Comparison of ENCODE assay signal across 19 cellular contexts in genomic region chr1:230831706-230832105, GRCh38. TPM values are rescaled to one million over a fixed set of nuclear protein-coding genes. Genes with fewer than 3 reads are reported as not detected.
DNase-seq lines count a peak whose midpoint lies in the region; FAIRE-seq and TF ChIP-seq lines count a peak whose summit lies in the region.
"Had no signal": no experiment of that assay in that cellular context is flagged by ENCODE, and none has a peak within 500 bp of the region (broad histone marks: within the 10 kb centered on the region; RNA-seq: fewer than 3 reads in every experiment).

No MANE protein-coding gene starts in this region.

- H3K9me3 Mint-ChIP-seq in HFFc6 = no peaks in the 10 kb centered on the region
- H3K9me3 Mint-ChIP-seq in activated naive CD4-positive, alpha-beta T cell treated with anti-CD3 and anti-CD28 coated beads, Interleukin-2, amount 10 ng/mL, durations not matched to agents 7 days and 5 days = no peaks in the 10 kb centered on the region

- H3K23ac ChIP-seq in trophoblast cell (ENCODE audit: low read length) = no peak overlapping the region

- CTCF ChIA-PET in activated naive CD4-positive, alpha-beta T cell treated with anti-CD3 and anti-CD28 coated beads, Interleukin-2, amount 10 ng/mL, durations not matched to agents 7 days and 5 days (lab: Charles Lee) = no interaction called here

- H3K4me3 Mint-ChIP-seq in HFFc6 = no peak overlapping the region
- no peak overlapping the region for H3K4me3 Mint-ChIP-seq in activated naive CD4-positive, alpha-beta T cell treated with anti-CD3 and anti-CD28 coated beads, Interleukin-2, amount 10 ng/mL, durations not matched to agents 7 days and 5 days
- H3K4me3 Mint-ChIP-seq: B cell, CD14-positive monocyte had no signal

- DNase-seq in HFFc6 = no peak
- peak; percentile 82 for DNase-seq in fibroblast of villous mesenchyme (ENCODE audit: low read depth)
- DNase-seq in trophoblast cell = no peak
- no peak for DNase-seq in activated naive CD4-positive, alpha-beta T cell treated with anti-CD3 and anti-CD28 coated beads, Interleukin-2, amount 10 ng/mL, durations not matched to agents 7 days and 5 days
- DNase-seq in NK-92 (lab: John Stamatoyannopoulos, UW; ENCODE audit: unreplicated experiment) = no peak
- no peak for DNase-seq in NCI-H510A treated with DMSO at 0.1 percent for 48 hours (lab: John Stamatoyannopoulos, UW)
- DNase-seq: EL, Kasumi-1, NCI-H1694, NCI-H2081 treated with DMSO at 0.1 percent for 48 hours, NCI-H2171 treated with DMSO at 0.1 percent for 48 hours, NCI-H526 treated with DMSO at 0.1 percent for 48 hours, PC-3, Right ventricle myocardium superior had no signal

- H3K9me3 ChIP-seq in trophoblast cell (ENCODE audit: insufficient read depth, low read depth, low read length) = no peaks in the 10 kb centered on the region

- no peaks in the 10 kb centered on the region for H3K27me3 ChIP-seq in trophoblast cell (ENCODE audit: insufficient read depth, low read length)

- H4K12ac ChIP-seq in trophoblast cell (ENCODE audit: low read depth, low read length) = no peak overlapping the region

- peak overlapping the region; percentile 24; the same call in 1 of the 2 replicates for H3K27ac Mint-ChIP-seq in HFFc6
- H3K27ac Mint-ChIP-seq in activated naive CD4-positive, alpha-beta T cell treated with anti-CD3 and anti-CD28 coated beads, Interleukin-2, amount 10 ng/mL, durations not matched to agents 7 days and 5 days = no peak overlapping the region
- H3K27ac Mint-ChIP-seq: B cell had no signal

- H3K4me1 ChIP-seq in trophoblast cell (ENCODE audit: control insufficient read depth in 1 of 2, insufficient read depth in 2 of 2, low read length in 2 of 2) = peaks cover 0 to 5% of the 10 kb centered on the region in 2 experiments

- H2BK12ac ChIP-seq in trophoblast cell (ENCODE audit: low read length) = no peak overlapping the region

- H3K9ac ChIP-seq in trophoblast cell (ENCODE audit: low read length) = no peak overlapping the region

- H4K8ac ChIP-seq in trophoblast cell (ENCODE audit: low read depth, low read length) = no peak overlapping the region

- H4K91ac ChIP-seq in trophoblast cell (ENCODE audit: low read depth, low read length) = no peak overlapping the region

- no peak for TF ChIP-seq CTCF in HFFc6 (IDR thresholded peaks at IDR 0.05)
- TF ChIP-seq CTCF in fibroblast of villous mesenchyme (IDR thresholded peaks at IDR 0.05; ENCODE audit: insufficient read depth, low read depth, low read length) = no peak

- H3K18ac ChIP-seq in trophoblast cell (ENCODE audit: low read length) = no peak overlapping the region

- peaks cover 42% of the 10 kb centered on the region for H3K4me1 Mint-ChIP-seq in HFFc6 (ENCODE audit: low read depth)
- H3K4me1 Mint-ChIP-seq in activated naive CD4-positive, alpha-beta T cell treated with anti-CD3 and anti-CD28 coated beads, Interleukin-2, amount 10 ng/mL, durations not matched to agents 7 days and 5 days = no peaks in the 10 kb centered on the region
- H3K4me1 Mint-ChIP-seq: B cell, CD14-positive monocyte had no signal

- no peak overlapping the region for H2AFZ ChIP-seq in trophoblast cell (ENCODE audit: insufficient read depth, low read length, poor library complexity)

- H2BK5ac ChIP-seq in trophoblast cell (ENCODE audit: low read depth, low read length, poor library complexity) = no peak overlapping the region

- peaks cover 5% of the 10 kb centered on the region; the same call in 1 of the 2 replicates for H3K36me3 Mint-ChIP-seq in HFFc6 (ENCODE audit: low read depth)
- H3K36me3 Mint-ChIP-seq in activated naive CD4-positive, alpha-beta T cell treated with anti-CD3 and anti-CD28 coated beads, Interleukin-2, amount 10 ng/mL, durations not matched to agents 7 days and 5 days = no peaks in the 10 kb centered on the region
- H3K36me3 Mint-ChIP-seq: CD14-positive monocyte had no signal

- no peak overlapping the region for H3K27ac ChIP-seq in trophoblast cell (ENCODE audit: low read depth, low read length)

- H3K4me3 ChIP-seq in fibroblast of villous mesenchyme (ENCODE audit: low read depth, low read length) (no peak overlapping the region), trophoblast cell (ENCODE audit: low read depth, low read length) (no peak overlapping the region)

- H3K14ac ChIP-seq in trophoblast cell (ENCODE audit: low read length) = no peak overlapping the region

- H3K4me2 ChIP-seq in trophoblast cell (ENCODE audit: low read length) = peak overlapping the region; percentile 19

- H3K79me1 ChIP-seq in trophoblast cell (ENCODE audit: low read length) = no peaks in the 10 kb centered on the region

- FAIRE-seq in endometrium (lab: Jason Lieb, UNC) = peak; percentile 12
- FAIRE-seq: A204.1, H54 had no signal

- peaks cover under 1 to 3% of the 10 kb centered on the region in 2 experiments for H3K36me3 ChIP-seq in trophoblast cell (ENCODE audit: control insufficient read depth in 1 of 2, insufficient read depth in 2 of 2, low read length in 2 of 2)

- H3K79me2 ChIP-seq in trophoblast cell (ENCODE audit: control insufficient read depth, insufficient read depth, low read length, poor library complexity) = no peaks in the 10 kb centered on the region

- H2AK5ac ChIP-seq in trophoblast cell (ENCODE audit: low read length) = no peak overlapping the region

- H3K27me3 Mint-ChIP-seq in HFFc6 (ENCODE audit: insufficient read depth) = peaks cover 5% of the 10 kb centered on the region
- peaks cover 4% of the 10 kb centered on the region for H3K27me3 Mint-ChIP-seq in activated naive CD4-positive, alpha-beta T cell treated with anti-CD3 and anti-CD28 coated beads, Interleukin-2, amount 10 ng/mL, durations not matched to agents 7 days and 5 days

- H3K4ac ChIP-seq in trophoblast cell (ENCODE audit: low read depth, low read length) = no peak overlapping the region

- H2BK120ac ChIP-seq in trophoblast cell (ENCODE audit: insufficient read depth, low read length, poor library complexity) = no peak overlapping the region

RNA-seq across cellular contexts. Expression of gene C1orf198, which starts 36.6 kb away (rescaled TPM):
- total RNA-seq in HFFc6 (2021; fragmentation: NEBNext Ultra II Directional; extraction: Animal tissue kit (Norgen Biotek cat#: 25700)) = 100 to 1,000 TPM in 1 of 6 experiments, 10 to 100 TPM in 5; 72.4 to 118 (median 88.4) TPM
- 239 and 399 TPM in 2 replicates for total RNA-seq in fibroblast of villous mesenchyme
- 56.8 and 57.0 TPM in 2 replicates for polyA plus RNA-seq in trophoblast cell (2013)
